Comparison of ENCODE assay signal across 19 cellular contexts in genomic region chr20:33602826-33603590, GRCh38. TPM values are rescaled to one million over a fixed set of nuclear protein-coding genes. Genes with fewer than 3 reads are reported as not detected.
DNase-seq lines count a peak whose midpoint lies in the region; ATAC-seq, FAIRE-seq and TF ChIP-seq lines count a peak whose summit lies in the region.
"Had no signal": no experiment of that assay in that cellular context is flagged by ENCODE, and none has a peak within 500 bp of the region (broad histone marks: within the 10 kb centered on the region; RNA-seq: fewer than 3 reads in every experiment).

No MANE protein-coding gene starts in this region.

- WGBS in small intestine, 3 donors, result 50 to 51% (median 50%) methylated on average over 5 of the region's 5 CpGs

- no peak overlapping the region for H3K4me3 ChIP-seq in small intestine (ENCODE audit: low read depth in 1 of 2, low read length in 2 of 2)
- H3K4me3 ChIP-seq in WERI-Rb-1 (ENCODE audit: low read depth, low read length), result no peak overlapping the region
- no peak overlapping the region for H3K4me3 ChIP-seq in gastrocnemius medialis
- H3K4me3 ChIP-seq: ascending aorta, prostate gland had no signal

- H3K36me3 Mint-ChIP-seq in activated CD8-positive, alpha-beta memory T cell treated with anti-CD3 and anti-CD28 coated beads, Interleukin-2, amount 10 ng/mL, durations not matched to agents 7 days and 5 days, result peaks cover 6% of the 10 kb centered on the region
- H3K36me3 Mint-ChIP-seq in activated naive CD8-positive, alpha-beta T cell treated with anti-CD3 and anti-CD28 coated beads for 36 hours, result no peaks in the 10 kb centered on the region

- CTCF ChIA-PET in activated CD8-positive, alpha-beta memory T cell treated with anti-CD3 and anti-CD28 coated beads, Interleukin-2, amount 10 ng/mL, durations not matched to agents 7 days and 5 days (lab: Charles Lee), result no interaction called here

- H3K4me3 Mint-ChIP-seq in activated CD8-positive, alpha-beta memory T cell treated with anti-CD3 and anti-CD28 coated beads, Interleukin-2, amount 10 ng/mL, durations not matched to agents 7 days and 5 days, result no peak overlapping the region
- no peak overlapping the region for H3K4me3 Mint-ChIP-seq in activated naive CD8-positive, alpha-beta T cell treated with anti-CD3 and anti-CD28 coated beads for 36 hours

- H3K27ac Mint-ChIP-seq in activated CD8-positive, alpha-beta memory T cell treated with anti-CD3 and anti-CD28 coated beads, Interleukin-2, amount 10 ng/mL, durations not matched to agents 7 days and 5 days, result no peak overlapping the region
- H3K27ac Mint-ChIP-seq in activated naive CD8-positive, alpha-beta T cell treated with anti-CD3 and anti-CD28 coated beads for 36 hours, result peak overlapping the region; percentile 74

- no peak for TF ChIP-seq CTCF in WERI-Rb-1 (IDR thresholded peaks at IDR 0.05; ENCODE audit: low read depth, low read length)
- TF ChIP-seq CTCF in gastrocnemius medialis (IDR thresholded peaks at IDR 0.05 in 4 of 5, conservative IDR thresholded peaks at IDR 0.05 in 1 of 5), result no peak

- no peak for DNase-seq in activated CD8-positive, alpha-beta memory T cell treated with anti-CD3 and anti-CD28 coated beads, Interleukin-2, amount 10 ng/mL, durations not matched to agents 7 days and 5 days
- no peak for DNase-seq in activated CD8-positive, alpha-beta memory T cell treated with anti-CD3 and anti-CD28 coated beads, Interleukin-2, amount 50 U/mL, for 48 hours
- peak; percentile 24 for DNase-seq in HT1080 (ENCODE audit: low read depth)
- DNase-seq in activated naive CD8-positive, alpha-beta T cell treated with anti-CD3 and anti-CD28 coated beads for 36 hours, result no peak
- peak; percentile 25 for DNase-seq in small intestine
- no peak for DNase-seq in WERI-Rb-1
- DNase-seq in gastrocnemius medialis, result no peak
- DNase-seq: activated CD8-positive, alpha-beta memory T cell treated with anti-CD3 and anti-CD28 coated beads for 24 hours; H7; mesendoderm; NCI-H510A treated with DMSO at 0.1 percent for 48 hours; stimulated activated CD4-positive, alpha-beta T cell treated with anti-CD3 and anti-CD28 coated beads, Interleukin-4, amount 100 ng/mL, for 4 hours; SW 1271 had no signal

- H3K9me3 ChIP-seq in small intestine (ENCODE audit: control insufficient read depth, low read depth), result no peaks in the 10 kb centered on the region
- H3K9me3 ChIP-seq in WERI-Rb-1 (ENCODE audit: severe bottlenecking), result no peaks in the 10 kb centered on the region
- H3K9me3 ChIP-seq in gastrocnemius medialis, result no peaks in the 10 kb centered on the region
- H3K9me3 ChIP-seq: ascending aorta, prostate gland had no signal

- in situ Hi-C loops in gastrocnemius medialis (cut with MboI; ENCODE audit: low sequenced_read_pairs in 4 of 4), result no loop called here

- H3K27ac ChIP-seq in small intestine (ENCODE audit: low read depth in 1 of 2, low read length in 1 of 2), result no peak overlapping the region
- no peak overlapping the region for H3K27ac ChIP-seq in WERI-Rb-1
- no peak overlapping the region for H3K27ac ChIP-seq in gastrocnemius medialis
- H3K27ac ChIP-seq: ascending aorta, prostate gland had no signal

- H3K4me1 ChIP-seq in small intestine (ENCODE audit: control insufficient read depth in 2 of 2, insufficient read depth in 1 of 2, low read depth in 1 of 2, low read length in 1 of 2) (no peaks in the 10 kb centered on the region), gastrocnemius medialis (peaks cover 0 to 6% of the 10 kb centered on the region in 2 donors)
- H3K4me1 ChIP-seq: ascending aorta, prostate gland had no signal

- H3K36me3 ChIP-seq in small intestine (ENCODE audit: control insufficient read depth in 2 of 2, insufficient read depth in 2 of 2, low read length in 2 of 2), result peaks cover 0 to 3% of the 10 kb centered on the region in 2 donors
- H3K36me3 ChIP-seq in WERI-Rb-1, result peaks cover 16% of the 10 kb centered on the region
- H3K36me3 ChIP-seq in gastrocnemius medialis, result peaks cover 2 to 9% of the 10 kb centered on the region in 2 donors
- H3K36me3 ChIP-seq: prostate gland had no signal

- ATAC-seq in activated CD8-positive, alpha-beta memory T cell treated with anti-CD3 and anti-CD28 coated beads, Interleukin-2, amount 10 ng/mL, durations not matched to agents 7 days and 5 days, result peak; percentile 53
- ATAC-seq in gastrocnemius medialis (no peak), GM18858 (IDR thresholded peaks at IDR 0.05; ENCODE audit: unreplicated experiment) (no peak)

- no peaks in the 10 kb centered on the region for H3K27me3 ChIP-seq in small intestine (ENCODE audit: control insufficient read depth in 2 of 2, insufficient read depth in 2 of 2, low read length in 2 of 2)
- H3K27me3 ChIP-seq in WERI-Rb-1 (ENCODE audit: insufficient read depth, low read depth, severe bottlenecking), result no peaks in the 10 kb centered on the region
- H3K27me3 ChIP-seq in gastrocnemius medialis, result no peaks in the 10 kb centered on the region
- H3K27me3 ChIP-seq: ascending aorta had no signal

- TF ChIP-seq POLR2A in gastrocnemius medialis (IDR thresholded peaks at IDR 0.05), result no peak

- H3K27me3 Mint-ChIP-seq in activated CD8-positive, alpha-beta memory T cell treated with anti-CD3 and anti-CD28 coated beads, Interleukin-2, amount 10 ng/mL, durations not matched to agents 7 days and 5 days, result no peaks in the 10 kb centered on the region
- H3K27me3 Mint-ChIP-seq in activated naive CD8-positive, alpha-beta T cell treated with anti-CD3 and anti-CD28 coated beads for 36 hours, result no peaks in the 10 kb centered on the region

- FAIRE-seq in small intestine (lab: Jason Lieb, UNC), result no peak
- FAIRE-seq: endometrium, G401.6 had no signal

- H3K4me1 Mint-ChIP-seq in activated CD8-positive, alpha-beta memory T cell treated with anti-CD3 and anti-CD28 coated beads, Interleukin-2, amount 10 ng/mL, durations not matched to agents 7 days and 5 days, result peaks cover 26% of the 10 kb centered on the region
- peaks cover 17% of the 10 kb centered on the region for H3K4me1 Mint-ChIP-seq in activated naive CD8-positive, alpha-beta T cell treated with anti-CD3 and anti-CD28 coated beads for 36 hours

- no peaks in the 10 kb centered on the region for H3K9me3 Mint-ChIP-seq in activated CD8-positive, alpha-beta memory T cell treated with anti-CD3 and anti-CD28 coated beads, Interleukin-2, amount 10 ng/mL, durations not matched to agents 7 days and 5 days (ENCODE audit: low read depth)
- H3K9me3 Mint-ChIP-seq in activated naive CD8-positive, alpha-beta T cell treated with anti-CD3 and anti-CD28 coated beads for 36 hours, result no peaks in the 10 kb centered on the region

- intact Hi-C loops in gastrocnemius medialis (cut with DNase I; ENCODE audit: low total_unique reads), result no loop called here

RNA-seq across cellular contexts. Expression of gene C20orf144, which starts 59.1 kb away (rescaled TPM):
- total RNA-seq in activated CD8-positive, alpha-beta memory T cell treated with anti-CD3 and anti-CD28 coated beads, Interleukin-2, amount 10 ng/mL, durations not matched to agents 7 days and 5 days, result under 1 TPM; 0.30 to 0.53 TPM
- total RNA-seq in HT1080 (2014; rRNA removed; shearing (Covaris generic)), result 0.16 TPM in 1 of 2 replicates, not detected in the other
- polyA plus RNA-seq in HT1080 (2015; cell fraction: cytosol; rRNA removed), result 0.06 and 0.17 TPM in 2 replicates
- not detected in 2 replicates for polyA plus RNA-seq in HT1080 (2015; cell fraction: nucleus; rRNA removed)
- total RNA-seq in activated naive CD8-positive, alpha-beta T cell treated with anti-CD3 and anti-CD28 coated beads for 36 hours, result under 1 TPM; 0.10 to 0.21 TPM
- polyA plus RNA-seq in small intestine, result under 1 TPM in 1 of 3 donors, not detected in 2; 0.07 TPM
- total RNA-seq in gastrocnemius medialis, result not detected
- total RNA-seq: ascending aorta, H7, temporal lobe had no signal

Comparison
In these comparisons a context has a peak if more than half of its experiments do, and no peak if none do; other contexts are left out.
1. DNase-seq: peak in HT1080 (single experiment) and small intestine (single experiment); none in activated CD8-positive, alpha-beta memory T cell treated with anti-CD3 and anti-CD28 coated beads, Interleukin-2, amount 10 ng/mL, durations not matched to agents 7 days and 5 days (single experiment), activated CD8-positive, alpha-beta memory T cell treated with anti-CD3 and anti-CD28 coated beads, Interleukin-2, amount 50 U/mL, for 48 hours (single experiment), activated naive CD8-positive, alpha-beta T cell treated with anti-CD3 and anti-CD28 coated beads for 36 hours (single experiment), WERI-Rb-1 (single experiment) and gastrocnemius medialis (0 of 2).